Comparison of ENCODE assay signal across 1 cellular context in genomic region chr2:65273344-65273743, GRCh38.
TF ChIP-seq lines count a peak whose summit lies in the region.

No MANE protein-coding gene starts in this region.

TF ChIP-seq in K562, 482 proteins besides CTCF, POLR2A, EP300 and RAD21:
- TF ChIP-seq DPF2 (IDR thresholded peaks at IDR 0.05) = no peak
- peak; percentile 52; the same call in 1 of the 2 replicates for TF ChIP-seq SUPT5H (IDR thresholded peaks at IDR 0.05)
- TF ChIP-seq SAFB (IDR thresholded peaks at IDR 0.05; ENCODE audit: borderline replicate concordance, low read depth, low read length) = no peak
- TF ChIP-seq POLR2G (IDR thresholded peaks at IDR 0.05; ENCODE audit: low read depth, low read length) = 0 out of 2 replicates have a peak, but pooled peaks have one; percentile 32
- TF ChIP-seq POLR2AphosphoS2 (IDR thresholded peaks at IDR 0.05; ENCODE audit: low read length) = peak; percentile 56; the same call in 1 of the 2 replicates
- no peak for TF ChIP-seq GMEB1 (CRISPR knock-in tag; IDR thresholded peaks at IDR 0.05)
- TF ChIP-seq E2F3 (CRISPR knock-in tag; IDR thresholded peaks at IDR 0.05) = no peak
